Comparison of ENCODE assay signal across 16 cellular contexts in genomic region chr5:23014251-23014650, GRCh38.
DNase-seq lines count a peak whose midpoint lies in the region.
"Had no signal": no experiment of that assay in that cellular context is flagged by ENCODE, and none has a peak within 500 bp of the region (broad histone marks: within the 10 kb centered on the region; RNA-seq: fewer than 3 reads in every experiment).

No MANE protein-coding gene starts in this region.

- CTCF ChIA-PET in activated naive CD4-positive, alpha-beta T cell treated with anti-CD3 and anti-CD28 coated beads for 36 hours (lab: Charles Lee), result no interaction called here

- DNase-seq in G401 (ENCODE audit: low spot score), result peak; percentile 88
- peak; percentile 70 for DNase-seq in NCI-H510A treated with DMSO at 0.1 percent for 48 hours (lab: John Stamatoyannopoulos, UW)
- peak; percentile 87 for DNase-seq in cerebellar cortex (ENCODE audit: low spot score)
- DNase-seq in GDM1 (lab: John Stamatoyannopoulos, UW), result no peak
- no peak for DNase-seq in activated naive CD4-positive, alpha-beta T cell treated with anti-CD3 and anti-CD28 coated beads for 36 hours
- no peak for DNase-seq in KBM-7
- DNase-seq in cerebellar nuclear complex (lab: John Stamatoyannopoulos, UW), result no peak
- DNase-seq: activated CD8-positive, alpha-beta memory T cell treated with anti-CD3 and anti-CD28 coated beads for 24 hours; activated effector memory CD4-positive, alpha-beta T cell treated with anti-CD3 and anti-CD28 coated beads, Interleukin-2, amount 50 U/mL, for 16 hours; effector CD4-positive, alpha-beta T cell; nephron progenitor cell; retina; testis had no signal

- H3K4me1 ChIP-seq in BLaER1, result peaks cover 5% of the 10 kb centered on the region; the same call in 1 of the 2 replicates
- H3K4me1 ChIP-seq: testis had no signal

- no peak overlapping the region for H3K4me3 ChIP-seq in BLaER1
- H3K4me3 ChIP-seq: lung had no signal

- no peak overlapping the region for H3K27ac ChIP-seq in BLaER1
- H3K27ac ChIP-seq: SK-N-MC, testis had no signal

- H3K9ac ChIP-seq in BLaER1, result no peak overlapping the region

- peaks cover 2% of the 10 kb centered on the region for H3K9me3 Mint-ChIP-seq in activated naive CD4-positive, alpha-beta T cell treated with anti-CD3 and anti-CD28 coated beads for 36 hours
- H3K9me3 Mint-ChIP-seq: nephron progenitor cell had no signal

- intact Hi-C loops in activated naive CD4-positive, alpha-beta T cell treated with anti-CD3 and anti-CD28 coated beads for 36 hours (cut with micrococcal nuclease), result no loop called here

- no peaks in the 10 kb centered on the region for H3K9me3 ChIP-seq in BLaER1
- H3K9me3 ChIP-seq: testis had no signal

- H4K20me1 ChIP-seq in BLaER1, result no peaks in the 10 kb centered on the region

- no peaks in the 10 kb centered on the region for H3K36me3 Mint-ChIP-seq in activated naive CD4-positive, alpha-beta T cell treated with anti-CD3 and anti-CD28 coated beads for 36 hours (ENCODE audit: low read depth)

- H3K27me3 ChIP-seq in BLaER1, result no peaks in the 10 kb centered on the region
- H3K27me3 ChIP-seq: testis had no signal

- in situ Hi-C loops in G401 (cut with HindIII; ENCODE audit: low sequenced_read_pairs), result no loop called here
- in situ Hi-C loops in KBM-7 (cut with MboI; ENCODE audit: low pct_unique_long_range_greater_than_20kb, low sequenced_read_pairs), result no loop called here

- no peak overlapping the region for H3K27ac Mint-ChIP-seq in activated naive CD4-positive, alpha-beta T cell treated with anti-CD3 and anti-CD28 coated beads for 36 hours
- H3K27ac Mint-ChIP-seq: nephron progenitor cell had no signal

- no peaks in the 10 kb centered on the region for H3K27me3 Mint-ChIP-seq in activated naive CD4-positive, alpha-beta T cell treated with anti-CD3 and anti-CD28 coated beads for 36 hours (ENCODE audit: low read depth)

- H3K4me3 Mint-ChIP-seq in activated naive CD4-positive, alpha-beta T cell treated with anti-CD3 and anti-CD28 coated beads for 36 hours, result no peak overlapping the region
- H3K4me3 Mint-ChIP-seq: nephron progenitor cell had no signal

- H3K4me1 Mint-ChIP-seq in activated naive CD4-positive, alpha-beta T cell treated with anti-CD3 and anti-CD28 coated beads for 36 hours (ENCODE audit: low read depth), result peaks cover 9% of the 10 kb centered on the region
- H3K4me1 Mint-ChIP-seq: nephron progenitor cell had no signal

- H3K36me3 ChIP-seq in BLaER1, result no peaks in the 10 kb centered on the region

- H3K4me2 ChIP-seq in BLaER1, result peak overlapping the region; percentile 71

Comparison
In these comparisons a context has a peak if more than half of its experiments do, and no peak if none do; other contexts are left out.
1. DNase-seq: peak in G401 (single experiment), NCI-H510A treated with DMSO at 0.1 percent for 48 hours (single experiment) and cerebellar cortex (single experiment); none in GDM1 (single experiment), activated naive CD4-positive, alpha-beta T cell treated with anti-CD3 and anti-CD28 coated beads for 36 hours (single experiment), KBM-7 (single experiment) and cerebellar nuclear complex (0 of 2).